ENCODE assay signal across 8 cellular contexts in the genomic region with DNA sequence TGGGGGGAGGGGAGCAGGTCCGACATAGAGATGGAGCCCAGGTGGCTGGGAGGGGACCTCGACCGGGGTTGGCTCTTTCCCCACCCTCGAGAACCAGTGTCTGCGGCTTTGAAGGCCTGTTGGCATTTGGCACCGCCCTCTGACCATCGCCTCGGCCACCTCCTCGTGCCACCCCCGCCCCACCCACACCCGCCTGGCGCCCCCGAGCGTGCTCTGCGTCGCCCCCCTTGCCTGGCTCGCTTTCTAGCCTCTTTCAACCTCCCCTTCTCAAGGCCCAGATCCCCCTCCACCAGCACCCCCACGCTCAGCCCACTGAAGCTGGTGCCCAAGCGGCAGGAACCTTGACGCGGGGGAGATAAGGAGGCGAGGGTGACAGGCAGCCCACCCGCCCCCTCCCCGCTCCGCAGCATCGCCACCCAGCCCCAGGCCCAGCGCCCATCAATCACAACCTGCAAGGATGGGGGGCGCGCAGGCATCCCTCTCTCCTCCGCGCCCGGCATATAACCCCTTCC. TPM values are rescaled to one million over a fixed set of nuclear protein-coding genes. Genes with fewer than 3 reads are reported as not detected.
A peak's percentile ranks its signal among the peaks of the same experiment; 100 is the strongest.
DNase-seq lines count a peak whose midpoint lies in the region; ATAC-seq lines count a peak whose summit lies in the region.

No MANE protein-coding gene starts in this region.

- peak overlapping the region; percentile 76 for H3K27ac ChIP-seq in caudate nucleus (ENCODE audit: low read depth, low read length)
- H3K27ac ChIP-seq in mesodermal cell (ENCODE audit: low read depth, low read length, severe bottlenecking), result no peak overlapping the region

- DNase-seq in NCI-H748 (lab: John Stamatoyannopoulos, UW; ENCODE audit: unreplicated experiment), result peak; percentile 72
- no peak for DNase-seq in NCI-H748 treated with DMSO at 0.1 percent for 48 hours (lab: John Stamatoyannopoulos, UW)
- DNase-seq in NCI-H2227 treated with DMSO at 0.1 percent for 48 hours (lab: John Stamatoyannopoulos, UW), result peak; percentile 15
- DNase-seq in caudate nucleus (lab: John Stamatoyannopoulos, UW), result peak in 6 of 61 donors; percentile 37 to 53 (median 44)
- DNase-seq in SHP77 treated with DMSO at 0.1 percent for 48 hours (lab: John Stamatoyannopoulos, UW), result no peak

- H3K4me1 ChIP-seq in mesodermal cell (ENCODE audit: control insufficient read depth, insufficient read depth, low read length, poor library complexity, severe bottlenecking), result peaks cover 23% of the 10 kb centered on the region

- H3K36me3 ChIP-seq in mesodermal cell (ENCODE audit: control insufficient read depth, insufficient read depth, low read length), result peaks cover 31% of the 10 kb centered on the region

- H3K9me3 ChIP-seq in mesodermal cell (ENCODE audit: control insufficient read depth, low read length), result no peaks in the 10 kb centered on the region

- ATAC-seq in GM18520 (IDR thresholded peaks at IDR 0.05; ENCODE audit: unreplicated experiment) (no peak), GM19463 (IDR thresholded peaks at IDR 0.05; ENCODE audit: unreplicated experiment) (no peak)

- WGBS in mesodermal cell (ENCODE audit: insufficient coverage in 2 of 2), 2 experiments, result 3 to 5% methylated on average over 4 to 10 of the region's 32 CpGs

- H3K4me3 ChIP-seq in mesodermal cell (ENCODE audit: extremely low read depth, insufficient read depth, low read length, poor library complexity, severe bottlenecking), result peak overlapping the region; percentile 72

RNA-seq across cellular contexts. Expression of gene CACNB1, which starts 0.6 kb away (rescaled TPM):
- 10.4 TPM for polyA plus RNA-seq in mesodermal cell (2013, experiment 1 of 2)
- 6.7 TPM for polyA plus RNA-seq in mesodermal cell (2013, experiment 2 of 2)

RNA-seq across cellular contexts. Expression of gene RPL19, which starts 3.2 kb away (rescaled TPM):
- polyA plus RNA-seq in mesodermal cell (2013, experiment 1 of 2), result 2,740 TPM
- polyA plus RNA-seq in mesodermal cell (2013, experiment 2 of 2), result 2,504 TPM

RNA-seq across cellular contexts. Expression of gene STAC2, which starts 28.9 kb away (rescaled TPM):
- polyA plus RNA-seq in mesodermal cell (2013, experiment 1 of 2), result 1.3 TPM
- polyA plus RNA-seq in mesodermal cell (2013, experiment 2 of 2), result 0.81 TPM

RNA-seq across cellular contexts. Expression of gene ARL5C, which starts 30.9 kb away (rescaled TPM):
- not detected for polyA plus RNA-seq in mesodermal cell (2013, experiment 1 of 2)
- polyA plus RNA-seq in mesodermal cell (2013, experiment 2 of 2), result not detected

RNA-seq across cellular contexts. Expression of gene PLXDC1, which starts 45.4 kb away (rescaled TPM):
- 1.6 TPM for polyA plus RNA-seq in mesodermal cell (2013, experiment 1 of 2)
- 1.2 TPM for polyA plus RNA-seq in mesodermal cell (2013, experiment 2 of 2)

Comparison
In these comparisons a context has a peak if more than half of its experiments do, and no peak if none do; other contexts are left out.
1. DNase-seq: peak in NCI-H748 (single experiment) and NCI-H2227 treated with DMSO at 0.1 percent for 48 hours (single experiment); none in NCI-H748 treated with DMSO at 0.1 percent for 48 hours (single experiment) and SHP77 treated with DMSO at 0.1 percent for 48 hours (single experiment).